1 cellular context compared by ENCODE assay signal in the genomic region with DNA sequence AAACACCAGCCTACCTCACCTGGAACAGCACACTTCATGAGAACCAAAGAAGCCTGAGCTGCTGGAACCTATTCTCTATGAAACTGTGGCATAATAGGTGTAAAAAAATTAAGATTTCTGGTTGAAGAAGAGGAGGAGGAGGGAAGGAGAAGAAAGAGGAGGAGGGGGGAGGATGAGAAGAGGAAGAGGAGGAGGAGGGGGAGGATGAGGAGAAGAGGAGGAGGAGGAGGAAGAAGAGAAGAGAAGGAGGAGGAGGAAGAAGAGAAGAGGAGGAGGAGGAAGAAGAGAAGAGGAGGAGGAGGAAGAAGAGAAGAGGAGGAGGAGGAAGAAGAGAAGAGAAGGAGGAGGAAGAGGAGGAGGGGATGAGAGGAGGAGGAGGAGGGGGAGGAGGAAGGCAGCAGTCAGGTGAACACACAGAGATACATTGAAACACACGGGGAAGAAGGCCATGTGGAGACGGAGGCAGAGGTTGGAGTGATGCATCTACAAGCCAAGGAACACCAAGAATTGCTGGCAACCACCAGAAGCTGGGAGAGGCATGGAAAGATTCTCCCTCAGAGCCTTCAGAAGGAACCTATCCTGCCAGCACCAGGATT.
TF ChIP-seq lines count a peak whose summit lies in the region.

No MANE protein-coding gene starts in this region.

TF ChIP-seq in HepG2, 621 proteins besides CTCF, POLR2A, EP300 and RAD21:
- TF ChIP-seq PCBP2 (optimal IDR thresholded peaks at IDR 0.05; ENCODE audit: low read depth, low read length, poor library complexity, severe bottlenecking) (peak; percentile 40), MED13 (CRISPR knock-in tag; IDR thresholded peaks at IDR 0.05) (no peak)
